In the genomic region with DNA sequence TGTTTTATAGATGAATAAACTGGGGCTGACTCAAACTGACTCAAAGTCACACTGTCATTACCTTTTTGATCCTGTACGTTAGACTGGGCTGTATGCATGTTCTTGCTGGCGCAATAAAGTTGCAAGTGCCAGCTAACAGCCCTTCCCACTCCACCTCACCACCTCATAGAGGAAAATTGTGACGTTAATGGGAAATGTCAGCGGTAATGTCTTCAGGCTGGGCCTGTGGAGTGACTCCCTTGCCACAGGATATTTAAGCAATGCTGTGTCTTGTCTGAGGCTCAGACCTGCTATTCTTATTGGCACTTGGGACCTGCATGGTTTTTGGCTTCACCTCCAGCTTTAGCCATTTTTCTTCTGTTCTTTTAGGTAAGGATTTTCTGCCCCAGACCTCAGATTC, we compare ENCODE assay signal across 8 cellular contexts. TPM values are rescaled to one million over a fixed set of nuclear protein-coding genes. Genes with fewer than 3 reads are reported as not detected.
DNase-seq lines count a peak whose midpoint lies in the region; ATAC-seq and TF ChIP-seq lines count a peak whose summit lies in the region.

No MANE protein-coding gene starts in this region.

- H3K27me3 ChIP-seq in ACC112 (ENCODE audit: insufficient read depth, low read length) = no peaks in the 10 kb centered on the region
- no peaks in the 10 kb centered on the region for H3K27me3 ChIP-seq in KMS-11 (ENCODE audit: insufficient read depth, low read depth)

- H3K4me3 ChIP-seq in ACC112 (ENCODE audit: low read depth, low read length) = peak overlapping the region; percentile 29; the same call in 1 of the 2 replicates
- H3K4me3 ChIP-seq in KMS-11 (IDR thresholded peaks at IDR 0.05; ENCODE audit: insufficient read depth, low read depth, low read length) = no peak overlapping the region
- no peak overlapping the region for H3K4me3 ChIP-seq in cardiac fibroblast (replicated peaks in 1 of 2; ENCODE audit: low read depth in 2 of 2, low read length in 2 of 2)

- peak; percentile 34 to 41 for DNase-seq in cardiac fibroblast (ENCODE audit: low read depth in 2 of 2)
- no peak for DNase-seq in natural killer cell
- no peak for DNase-seq in HuH-7 (ENCODE audit: low spot score)
- DNase-seq in HuH-7.5 (ENCODE audit: low spot score) = no peak
- DNase-seq in hepatic stellate cell (ENCODE audit: low spot score) = no peak

- H3K27me3 Mint-ChIP-seq in natural killer cell (ENCODE audit: low read depth in 2 of 2) = no peaks in the 10 kb centered on the region

- TF ChIP-seq CTCF in KMS-11 (conservative IDR thresholded peaks at IDR 0.05; ENCODE audit: low read depth, low read length) = no peak
- no peak for TF ChIP-seq CTCF in cardiac fibroblast (IDR thresholded peaks at IDR 0.05; ENCODE audit: low read depth, low read length)
- no peak for TF ChIP-seq CTCF in natural killer cell (IDR thresholded peaks at IDR 0.05)

- H3K36me3 Mint-ChIP-seq in natural killer cell = peaks cover 22% of the 10 kb centered on the region

- H3K9ac ChIP-seq in KMS-11 = no peak overlapping the region; the same call in 1 of the 2 replicates

- intact Hi-C loops in natural killer cell (cut with micrococcal nuclease) = loop anchor here (1.0 to 5.0 kb wide), 4 partner anchors 41 to 256 kb away; a partner anchor contains a TSS

- H3K4me1 ChIP-seq in ACC112 (ENCODE audit: control insufficient read depth, insufficient read depth, low read length, unreplicated experiment) = peaks cover 20% of the 10 kb centered on the region
- H3K4me1 ChIP-seq in KMS-11 (ENCODE audit: low read depth, poor library complexity, severe bottlenecking) = peaks cover 22% of the 10 kb centered on the region

- H2AFZ ChIP-seq in ACC112 (ENCODE audit: low read length, unreplicated experiment) (peak overlapping the region; percentile 53), KMS-11 (ENCODE audit: low read depth) (no peak overlapping the region)

- H3K4me1 Mint-ChIP-seq in natural killer cell = peaks cover 38 to 44% of the 10 kb centered on the region in 2 donors

- H3K4me3 Mint-ChIP-seq in natural killer cell = no peak overlapping the region

- peak overlapping the region; percentile 86 to 88 for H3K27ac Mint-ChIP-seq in natural killer cell

- H3K27ac ChIP-seq in ACC112 (ENCODE audit: low read depth, low read length) (peak overlapping the region; percentile 83), KMS-11 (peak overlapping the region; percentile 31; the same call in 1 of the 2 replicates)

- H3K79me2 ChIP-seq in ACC112 (ENCODE audit: control insufficient read depth, insufficient read depth, low read length, unreplicated experiment) = peaks cover 15% of the 10 kb centered on the region
- H3K79me2 ChIP-seq in KMS-11 (ENCODE audit: insufficient read depth, low read depth) = no peaks in the 10 kb centered on the region

- ATAC-seq in GM21390 (IDR thresholded peaks at IDR 0.05; ENCODE audit: unreplicated experiment) (peak; percentile 25), natural killer cell (peak in 1 of 3 donors; percentile 15)

- peak overlapping the region; percentile 40 for H3K4me2 ChIP-seq in KMS-11

- H3K36me3 ChIP-seq in ACC112 (ENCODE audit: insufficient read depth, low read length) (peaks cover 13% of the 10 kb centered on the region), KMS-11 (ENCODE audit: insufficient read depth) (peaks cover 5% of the 10 kb centered on the region; the same call in 1 of the 2 replicates)

- no peaks in the 10 kb centered on the region for H3K9me3 Mint-ChIP-seq in natural killer cell

- H4K20me1 ChIP-seq in KMS-11 (ENCODE audit: insufficient read depth) = no peaks in the 10 kb centered on the region

RNA-seq across cellular contexts. Expression of a gene that starts 25.2 kb away (rescaled TPM):
- 100 to 1,000 TPM in 1 of 3 donors, 10 to 100 TPM in 2; 67.4 to 101 (median 75.3) TPM for total RNA-seq in natural killer cell

RNA-seq across cellular contexts. Expression of a gene that starts 41.7 kb away (rescaled TPM):
- 100 to 1,000 TPM; 415 to 542 (median 445) TPM for total RNA-seq in natural killer cell

Comparison
In these comparisons a context has a peak if more than half of its experiments do, and no peak if none do; other contexts are left out.
1. DNase-seq: peak in cardiac fibroblast (2 of 2); none in natural killer cell (single experiment), HuH-7 (single experiment), HuH-7.5 (single experiment) and hepatic stellate cell (single experiment).